Comparison of ENCODE assay signal across 8 cellular contexts in the genomic region with DNA sequence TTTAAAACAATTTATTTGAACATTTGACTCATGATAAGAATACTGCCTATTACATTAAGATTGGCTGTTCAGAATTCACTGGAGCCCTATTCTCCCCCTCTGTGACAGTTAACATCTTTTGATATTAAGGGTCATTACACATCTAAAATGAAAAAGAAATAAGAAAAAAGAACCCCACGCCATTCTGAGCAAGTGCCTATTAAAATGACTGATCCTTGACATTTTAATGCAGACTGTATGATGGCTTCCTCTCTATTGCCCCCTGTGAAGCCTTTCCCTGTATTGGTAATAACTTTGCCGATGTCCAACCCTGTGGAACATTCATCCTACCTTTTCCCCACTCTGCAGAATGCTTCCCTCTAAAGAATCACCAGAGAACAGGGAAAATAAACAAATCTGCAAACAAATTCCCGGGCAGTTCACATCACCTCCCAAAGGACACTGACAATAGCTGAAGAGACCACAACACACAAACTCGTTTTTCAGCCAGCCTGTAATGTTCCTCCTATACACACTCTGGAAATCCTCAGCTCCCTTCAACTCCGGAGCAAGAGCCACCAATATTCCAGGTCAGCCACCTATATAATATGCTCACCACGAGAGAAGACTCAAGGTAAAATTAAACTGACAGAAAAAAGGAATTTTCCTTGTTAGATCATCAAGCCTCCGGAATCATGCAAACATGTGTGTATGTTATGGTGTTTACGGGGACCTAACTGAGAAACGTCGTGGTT.
DNase-seq lines count a peak whose midpoint lies in the region; ATAC-seq and TF ChIP-seq lines count a peak whose summit lies in the region.

No MANE protein-coding gene starts in this region.

- H3K9me3 Mint-ChIP-seq in activated T-cell treated with anti-CD3 and anti-CD28 coated beads, Interleukin-2, amount 50 U/mL, for 24 hours = no peaks in the 10 kb centered on the region

- DNase-seq in activated T-cell treated with anti-CD3 and anti-CD28 coated beads, Interleukin-2, amount 50 U/mL, for 24 hours = no peak
- DNase-seq in activated T-cell treated with anti-CD3 and anti-CD28 coated beads for 4 hours (no peak), SW480 (ENCODE audit: low spot score) (peak; percentile 22), fibroblast of pulmonary artery (ENCODE audit: low read depth) (no peak), AG20443 (ENCODE audit: low spot score) (no peak), erythroblast (lab: John Stamatoyannopoulos, UW) (no peak)

- peak overlapping the region in 2 of 5 donors; percentile 36 to 60 for H3K9ac ChIP-seq in subcutaneous abdominal adipose tissue (ENCODE audit: low read length in 5 of 5)

- TF ChIP-seq CTCF in fibroblast of pulmonary artery (IDR thresholded peaks at IDR 0.05; ENCODE audit: low read length, missing control alignments) = no peak

- H3K36me3 ChIP-seq in subcutaneous abdominal adipose tissue (ENCODE audit: control insufficient read depth in 5 of 5, insufficient read depth in 5 of 5, low read length in 5 of 5) = peaks cover 0 to 3% (median 0%) of the 10 kb centered on the region in 5 donors

- H3K27ac Mint-ChIP-seq in activated T-cell treated with anti-CD3 and anti-CD28 coated beads, Interleukin-2, amount 50 U/mL, for 24 hours = peak overlapping the region; percentile 72

- no peaks in the 10 kb centered on the region for H3K9me3 ChIP-seq in subcutaneous abdominal adipose tissue (ENCODE audit: control insufficient read depth in 5 of 5, low read length in 5 of 5)

- H3K36me3 Mint-ChIP-seq in activated T-cell treated with anti-CD3 and anti-CD28 coated beads, Interleukin-2, amount 50 U/mL, for 24 hours (ENCODE audit: low read depth) = peaks cover 24% of the 10 kb centered on the region

- H3K4me3 ChIP-seq in fibroblast of pulmonary artery (replicated peaks; ENCODE audit: low read depth, low read length) (peak overlapping the region; percentile 72), subcutaneous abdominal adipose tissue (ENCODE audit: low read depth in 1 of 5, low read length in 5 of 5) (peak overlapping the region in 4 of 5 donors; percentile 81 to 87 (median 82))

- peak overlapping the region; percentile 86 for H3K4me3 Mint-ChIP-seq in activated T-cell treated with anti-CD3 and anti-CD28 coated beads, Interleukin-2, amount 50 U/mL, for 24 hours

- no peaks in the 10 kb centered on the region for H3K27me3 ChIP-seq in subcutaneous abdominal adipose tissue (ENCODE audit: control insufficient read depth in 5 of 5, insufficient read depth in 4 of 5, low read length in 5 of 5)

- no peak overlapping the region for H3K27ac ChIP-seq in subcutaneous abdominal adipose tissue (ENCODE audit: low read depth, low read length)

- no peak for TF ChIP-seq POLR2A in erythroblast (IDR thresholded peaks at IDR 0.05; ENCODE audit: low read length)

- peaks cover 4 to 34% (median 29%) of the 10 kb centered on the region in 5 donors for H3K4me1 ChIP-seq in subcutaneous abdominal adipose tissue (ENCODE audit: control insufficient read depth in 5 of 5, insufficient read depth in 5 of 5, low read length in 5 of 5)

- H3K4me1 Mint-ChIP-seq in activated T-cell treated with anti-CD3 and anti-CD28 coated beads, Interleukin-2, amount 50 U/mL, for 24 hours (ENCODE audit: low read depth) = peaks cover 77% of the 10 kb centered on the region

- ATAC-seq in HG03520 (IDR thresholded peaks at IDR 0.05; ENCODE audit: unreplicated experiment) = no peak

- no peaks in the 10 kb centered on the region for H3K27me3 Mint-ChIP-seq in activated T-cell treated with anti-CD3 and anti-CD28 coated beads, Interleukin-2, amount 50 U/mL, for 24 hours
